Comparison of ENCODE assay signal across 9 cellular contexts in genomic region chr17:43713494-43714162, GRCh38. TPM values are rescaled to one million over a fixed set of nuclear protein-coding genes. Genes with fewer than 3 reads are reported as not detected.
DNase-seq lines count a peak whose midpoint lies in the region; ATAC-seq, FAIRE-seq and TF ChIP-seq lines count a peak whose summit lies in the region.
"Had no signal": no experiment of that assay in that cellular context is flagged by ENCODE, and none has a peak within 500 bp of the region (broad histone marks: within the 10 kb centered on the region; RNA-seq: fewer than 3 reads in every experiment).

No MANE protein-coding gene starts in this region.

- POLR2A ChIA-PET in PC-9 (lab: Charles Lee; ENCODE audit: unreplicated experiment) (interaction anchor here (0.6 to 0.7 kb wide), 4 partner anchors 18 to 923 kb away, joined by 3 to 4 read pairs (median 4); no protein-coding TSS in a partner anchor), HepG2 (lab: Yijun Ruan, JAX) (no interaction called here)

- TF ChIP-seq POLR2A in HepG2 (IDR thresholded peaks at IDR 0.05; ENCODE audit: insufficient read depth in 1 of 2, low read depth in 2 of 2, low read length in 2 of 2), result no peak
- no peak for TF ChIP-seq POLR2A in tibial nerve (IDR thresholded peaks at IDR 0.05)

- DNase-seq in NCI-H1417 (lab: John Stamatoyannopoulos, UW) (peak in 2 of 3 experiments; percentile 51), NCI-H1417 treated with DMSO at 0.1 percent for 48 hours (lab: John Stamatoyannopoulos, UW) (no peak), PC-9 (peak in 1 of 2 experiments; percentile 54), HepG2 (ENCODE audit: low spot score) (no peak), tibial nerve (ENCODE audit: low spot score in 2 of 2) (no peak)

- H3K4me3 ChIP-seq in PC-9 (peak overlapping the region; percentile 55), HepG2 (replicated peaks in 1 of 3; ENCODE audit: insufficient read depth in 1 of 3, low read depth in 2 of 3, low read length in 3 of 3) (peak overlapping the region; percentile 49 to 69 (median 60)), tibial nerve (peak overlapping the region; percentile 11 to 55 (median 36))

- H3K36me3 ChIP-seq in PC-9 (ENCODE audit: low read depth) (no peaks in the 10 kb centered on the region), HepG2 (replicated peaks in 1 of 2; ENCODE audit: control insufficient read depth in 1 of 2, insufficient read depth in 2 of 2, low read length in 2 of 2) (no peaks in the 10 kb centered on the region), tibial nerve (no peaks in the 10 kb centered on the region)

- H3K4me1 ChIP-seq in PC-9 (replicated peaks; ENCODE audit: insufficient read depth) (peaks cover 27% of the 10 kb centered on the region), HepG2 (ENCODE audit: insufficient read depth, low read length) (peaks cover 15% of the 10 kb centered on the region), tibial nerve (peaks cover 0 to 17% (median 4%) of the 10 kb centered on the region in 4 donors)

- in situ Hi-C loops in HepG2 (cut with HindIII; ENCODE audit: extremely low pct_ligation_motif_present, low pct_unique_long_range_greater_than_20kb), result no loop called here

- peak; percentile 78 for ATAC-seq in HepG2
- ATAC-seq in HG03175 (IDR thresholded peaks at IDR 0.05; ENCODE audit: unreplicated experiment), result no peak
- no peak for ATAC-seq in HG02610 (IDR thresholded peaks at IDR 0.05; ENCODE audit: unreplicated experiment)

- H2AFZ ChIP-seq in PC-9 (peak overlapping the region; percentile 85), HepG2 (ENCODE audit: low read length) (no peak overlapping the region)

- H3K27ac ChIP-seq in PC-9, result no peak overlapping the region
- peak overlapping the region; percentile 39 for H3K27ac ChIP-seq in cingulate gyrus (ENCODE audit: low read depth, low read length)
- H3K27ac ChIP-seq in HepG2 (ENCODE audit: extremely low read length, insufficient read depth, low read length), result no peak overlapping the region
- no peak overlapping the region for H3K27ac ChIP-seq in tibial nerve

- no peaks in the 10 kb centered on the region for H3K9me2 ChIP-seq in PC-9 (ENCODE audit: insufficient read depth)

- CTCF ChIA-PET in PC-9 (lab: Charles Lee), result interaction anchor here (0.7 to 1.2 kb wide), 3 partner anchors 46 to 293 kb away, joined by 5 to 7 read pairs (median 6); no protein-coding TSS in a partner anchor
- CTCF ChIA-PET in HepG2 (lab: Yijun Ruan, JAX; ENCODE audit: low intra/inter-chr PET ratio, low total read pairs), result no interaction called here

- no peak overlapping the region for H3K9ac ChIP-seq in HepG2 (ENCODE audit: insufficient read depth, low read depth, low read length)

- 1% methylated on average over 44 of the region's 53 CpGs for WGBS in HepG2 (ENCODE audit: low lambda C conversion rate)
- WGBS in tibial nerve, 2 donors, result 2% methylated on average over 37 to 51 of the region's 53 CpGs

- TF ChIP-seq EP300 in HepG2 (IDR thresholded peaks at IDR 0.05; ENCODE audit: low read depth in 2 of 2, low read length in 2 of 2) (no peak), HepG2 (CRISPR knock-in tag; IDR thresholded peaks at IDR 0.05; ENCODE audit: borderline replicate concordance) (no peak), tibial nerve (IDR thresholded peaks at IDR 0.05) (no peak)

- TF ChIP-seq CTCF in PC-9 (conservative IDR thresholded peaks at IDR 0.05) (no peak), HepG2 (CRISPR knock-in tag; IDR thresholded peaks at IDR 0.05) (no peak; the same call in 1 of the 2 replicates), tibial nerve (IDR thresholded peaks at IDR 0.05) (no peak)

- H3K79me2 ChIP-seq in PC-9 (ENCODE audit: low read depth), result no peaks in the 10 kb centered on the region
- H3K79me2 ChIP-seq in HepG2 (ENCODE audit: insufficient read depth, low read length), result no peaks in the 10 kb centered on the region

- BruUV-seq in PC-9 (replicated peaks; lab: Mats Ljungman, UMichigan) (no TSS peak), HepG2 (replicated peaks; lab: Mats Ljungman, UMichigan) (no TSS peak)

- peaks cover 15% of the 10 kb centered on the region for H3F3A ChIP-seq in PC-9 (ENCODE audit: insufficient read depth, low read depth)

- H3K27me3 ChIP-seq in PC-9 (ENCODE audit: insufficient read depth, low read depth), result no peaks in the 10 kb centered on the region
- peaks cover 4 to 78% of the 10 kb centered on the region in 2 experiments for H3K27me3 ChIP-seq in HepG2 (ENCODE audit: control insufficient read depth in 1 of 2, insufficient read depth in 2 of 2, low read length in 2 of 2)
- H3K27me3 ChIP-seq in tibial nerve, result peaks cover 0 to 13% of the 10 kb centered on the region in 2 donors

- no peak for TF ChIP-seq RAD21 in HepG2 (CRISPR knock-in tag; IDR thresholded peaks at IDR 0.05)

- FAIRE-seq in HepG2 (lab: Jason Lieb, UNC), result no peak

- peak overlapping the region; percentile 86 for H3K4me2 ChIP-seq in PC-9
- H3K4me2 ChIP-seq in HepG2 (ENCODE audit: low read depth, low read length), result peak overlapping the region; percentile 74

- H3K9me3 ChIP-seq in PC-9 (ENCODE audit: insufficient read depth, low read depth) (no peaks in the 10 kb centered on the region), HepG2 (ENCODE audit: low read length) (no peaks in the 10 kb centered on the region), tibial nerve (no peaks in the 10 kb centered on the region)

- H4K20me1 ChIP-seq in PC-9 (ENCODE audit: insufficient read depth) (no peaks in the 10 kb centered on the region), HepG2 (ENCODE audit: insufficient read depth, low read length) (no peaks in the 10 kb centered on the region)

- intact Hi-C loops in PC-9 (cut with micrococcal nuclease; ENCODE audit: unreplicated experiment) (no loop called here), HepG2 (cut with micrococcal nuclease; ENCODE audit: unreplicated experiment) (no loop called here)

TF ChIP-seq in HepG2, 621 proteins besides CTCF, POLR2A, EP300 and RAD21 (continues in another document):
- 0 out of 2 replicates have a peak, but pooled peaks have one; percentile 35 for TF ChIP-seq KAT8 (CRISPR knock-in tag; IDR thresholded peaks at IDR 0.05)
- TF ChIP-seq MIER3 (CRISPR knock-in tag; IDR thresholded peaks at IDR 0.05; ENCODE audit: borderline replicate concordance), result no peak
- 0 out of 2 replicates have a peak, but pooled peaks have one; percentile 21 for TF ChIP-seq MAX (IDR thresholded peaks at IDR 0.05)

RNA-seq across cellular contexts. Expression of gene SOST, which starts 45.0 kb away (rescaled TPM):
- not detected in 2 replicates for total RNA-seq in PC-9 (2021)
- not detected in 2 replicates for total RNA-seq in HepG2 (2016; rRNA removed; fragmentation: Illumina TruSeq; extraction: Trizol)
- not detected in 2 replicates for total RNA-seq in HepG2 (2016; cell fraction: cytosol; rRNA removed; fragmentation: Illumina TruSeq; extraction: Trizol; ENCODE audit: low read depth)
- not detected in 2 replicates for total RNA-seq in HepG2 (2016; cell fraction: insoluble cytoplasmic fraction; rRNA removed; fragmentation: Illumina TruSeq; extraction: Trizol)
- not detected in 2 replicates for total RNA-seq in HepG2 (2016; cell fraction: membrane; rRNA removed; fragmentation: Illumina TruSeq; extraction: Trizol)
- not detected in 2 replicates for total RNA-seq in HepG2 (2016; cell fraction: nucleus; rRNA removed; fragmentation: Illumina TruSeq; extraction: Trizol)
- not detected in 2 replicates for polyA plus RNA-seq in HepG2 (2011; rRNA removed)
- polyA plus RNA-seq in HepG2 (2011; cell fraction: cytosol; rRNA removed), result not detected in 2 replicates
- not detected in 2 replicates for polyA plus RNA-seq in HepG2 (2011; cell fraction: nucleus; rRNA removed)
- not detected in 2 replicates for polyA plus RNA-seq in HepG2 (2012)
- polyA plus RNA-seq in HepG2 (2016; cell fraction: cytosol; fragmentation: Illumina TruSeq; extraction: Trizol; ENCODE audit: low read depth), result not detected in 2 replicates
- not detected in 2 replicates for polyA plus RNA-seq in HepG2 (2016; cell fraction: insoluble cytoplasmic fraction; fragmentation: Illumina TruSeq; extraction: Trizol; ENCODE audit: low read depth)
- polyA plus RNA-seq in HepG2 (2016; cell fraction: membrane; fragmentation: Illumina TruSeq; extraction: Trizol; ENCODE audit: low read depth), result not detected in 2 replicates
- polyA plus RNA-seq in HepG2 (2016; cell fraction: nucleus; fragmentation: Illumina TruSeq; extraction: Trizol; ENCODE audit: insufficient read depth, low read depth), result not detected in 2 replicates
- polyA minus RNA-seq in HepG2 (2011; rRNA and poly(A)+ RNA removed; ENCODE audit: low replicate concordance), result not detected in 2 replicates
- polyA minus RNA-seq in HepG2 (2011; cell fraction: cytosol; rRNA and poly(A)+ RNA removed), result not detected in 2 replicates
- polyA minus RNA-seq in HepG2 (2011; cell fraction: nucleus; rRNA and poly(A)+ RNA removed), result not detected in 2 replicates
- not detected for total RNA-seq in tibial nerve
- total RNA-seq: CD4-positive, CD25-positive, alpha-beta regulatory T cell had no signal
- polyA plus RNA-seq: CD4-positive, CD25-positive, alpha-beta regulatory T cell had no signal

RNA-seq across cellular contexts. Expression of gene MEOX1, which starts 51.9 kb away (rescaled TPM):
- total RNA-seq in PC-9 (2021) (0.25 and 0.72 TPM in 2 replicates), HepG2 (2016; rRNA removed; fragmentation: Illumina TruSeq; extraction: Trizol) (not detected in 2 replicates), tibial nerve (10 to 100 TPM in 1 of 4 donors, 1 to 10 TPM in 3; 4.2 to 12.5 (median 5.3) TPM)
- not detected in 2 replicates for total RNA-seq in HepG2 (2016; cell fraction: cytosol; rRNA removed; fragmentation: Illumina TruSeq; extraction: Trizol; ENCODE audit: low read depth)
- not detected in 2 replicates for total RNA-seq in HepG2 (2016; cell fraction: insoluble cytoplasmic fraction; rRNA removed; fragmentation: Illumina TruSeq; extraction: Trizol)
- total RNA-seq in HepG2 (2016; cell fraction: membrane; rRNA removed; fragmentation: Illumina TruSeq; extraction: Trizol), result not detected in 2 replicates
- total RNA-seq in HepG2 (2016; cell fraction: nucleus; rRNA removed; fragmentation: Illumina TruSeq; extraction: Trizol), result not detected in 2 replicates
- polyA plus RNA-seq in HepG2 (2011; rRNA removed), result not detected in 2 replicates
- polyA plus RNA-seq in HepG2 (2011; cell fraction: cytosol; rRNA removed), result not detected in 2 replicates
- polyA plus RNA-seq in HepG2 (2011; cell fraction: nucleus; rRNA removed), result not detected in 2 replicates
- polyA plus RNA-seq in HepG2 (2012), result not detected in 2 replicates
- not detected in 2 replicates for polyA plus RNA-seq in HepG2 (2016; cell fraction: cytosol; fragmentation: Illumina TruSeq; extraction: Trizol; ENCODE audit: low read depth)
- polyA plus RNA-seq in HepG2 (2016; cell fraction: insoluble cytoplasmic fraction; fragmentation: Illumina TruSeq; extraction: Trizol; ENCODE audit: low read depth), result not detected in 2 replicates
- not detected in 2 replicates for polyA plus RNA-seq in HepG2 (2016; cell fraction: membrane; fragmentation: Illumina TruSeq; extraction: Trizol; ENCODE audit: low read depth)
- not detected in 2 replicates for polyA plus RNA-seq in HepG2 (2016; cell fraction: nucleus; fragmentation: Illumina TruSeq; extraction: Trizol; ENCODE audit: insufficient read depth, low read depth)
- 2.2 TPM in 1 of 2 replicates, not detected in the other for polyA minus RNA-seq in HepG2 (2011; rRNA and poly(A)+ RNA removed; ENCODE audit: low replicate concordance)
- polyA minus RNA-seq in HepG2 (2011; cell fraction: cytosol; rRNA and poly(A)+ RNA removed), result not detected in 2 replicates
- polyA minus RNA-seq in HepG2 (2011; cell fraction: nucleus; rRNA and poly(A)+ RNA removed), result not detected in 2 replicates

Comparison
In these comparisons a context has a peak if more than half of its experiments do, and no peak if none do; other contexts are left out.
1. DNase-seq: peak in NCI-H1417 (2 of 3); none in NCI-H1417 treated with DMSO at 0.1 percent for 48 hours (single experiment), HepG2 (single experiment) and tibial nerve (0 of 2).
2. Peak in every context shown above with its lines, with median percentiles within 50 percentile points of each other: H3K4me3 ChIP-seq.